ENCODE assay signal across 25 cellular contexts in genomic region chr6:64580346-64580745, GRCh38.
DNase-seq lines count a peak whose midpoint lies in the region; FAIRE-seq and TF ChIP-seq lines count a peak whose summit lies in the region.
"Had no signal": no experiment of that assay in that cellular context is flagged by ENCODE, and none has a peak within 500 bp of the region (broad histone marks: within the 10 kb centered on the region; RNA-seq: fewer than 3 reads in every experiment).

No MANE protein-coding gene starts in this region.

- H3K36me3 ChIP-seq in MM.1S (replicated peaks; ENCODE audit: insufficient read depth, low read length) = no peaks in the 10 kb centered on the region
- H3K36me3 ChIP-seq: neural progenitor cell, prostate gland, tibial artery, WERI-Rb-1 had no signal

- no peak overlapping the region for H3K4me2 ChIP-seq in MM.1S (ENCODE audit: low read depth, low read length)
- H3K4me2 ChIP-seq: neural progenitor cell, PC-9 had no signal

- no peaks in the 10 kb centered on the region for H3K79me2 ChIP-seq in MM.1S (ENCODE audit: low read length)

- H3K9me3 ChIP-seq in MM.1S (replicated peaks; ENCODE audit: insufficient read depth, low read length) = no peaks in the 10 kb centered on the region
- H3K9me3 ChIP-seq: prostate gland, tibial artery had no signal

- H3K27ac Mint-ChIP-seq in HFFc6 = no peak overlapping the region
- H3K27ac Mint-ChIP-seq: neural progenitor cell had no signal

- no peaks in the 10 kb centered on the region for H3K27me3 ChIP-seq in MM.1S (replicated peaks; ENCODE audit: insufficient read depth, low read length)
- H3K27me3 ChIP-seq: dorsolateral prefrontal cortex, neural progenitor cell, tibial artery had no signal

- in situ Hi-C loops in astrocyte of the spinal cord (cut with HindIII; ENCODE audit: low sequenced_read_pairs) = no loop called here

- DNase-seq in LoVo (ENCODE audit: low spot score) (peak; percentile 17), astrocyte of the spinal cord (ENCODE audit: low read depth, low spot score) (peak; percentile 1), glomerular visceral epithelial cell (ENCODE audit: extremely low spot score) (peak; percentile 38), urothelium cell line (ENCODE audit: low spot score) (peak; percentile 4), HFFc6 (no peak), MM.1S (no peak), D721Med (ENCODE audit: insufficient read length, low spot score) (no peak)
- DNase-seq: activated CD4-positive, alpha-beta T cell treated with anti-CD3 and anti-CD28 coated beads, Interleukin-2, amount 50 U/mL, for 4 hours; activated effector memory CD4-positive, alpha-beta T cell treated with Interleukin-2 at 50 U/mL for 16 hours; AML-193; caudate nucleus; dorsolateral prefrontal cortex; glutamatergic neuron; KG1; left ventricle myocardium superior; NCI-H187 treated with DMSO at 0.1 percent for 48 hours; NCI-H345; PC-9; stimulated activated CD4-positive, alpha-beta T cell treated with anti-CD3 and anti-CD28 coated beads, Interleukin-4, amount 100 ng/mL, for 1 hour; stimulated activated naive CD8-positive, alpha-beta T cell treated with anti-CD3 and anti-CD28 coated beads, Interleukin-15, Interleukin-2, amounts not matched to agents 100 U/mL and 50 U/mL, for 24 hours; T-helper 2 cell; tibial artery; WERI-Rb-1 had no signal

- no peaks in the 10 kb centered on the region for H3K4me1 ChIP-seq in MM.1S (ENCODE audit: low read length)
- H3K4me1 ChIP-seq: neural progenitor cell, prostate gland, tibial artery had no signal

- H2AFZ ChIP-seq in MM.1S (ENCODE audit: low read length) = no peak overlapping the region
- H2AFZ ChIP-seq: neural progenitor cell, PC-9 had no signal

- H3K4me3 Mint-ChIP-seq in HFFc6 = no peak overlapping the region
- H3K4me3 Mint-ChIP-seq: neural progenitor cell had no signal

- H4K20me1 ChIP-seq in MM.1S (ENCODE audit: insufficient read depth, low read length) = no peaks in the 10 kb centered on the region

- TF ChIP-seq CTCF in astrocyte of the spinal cord (IDR thresholded peaks at IDR 0.05; ENCODE audit: low read depth, low read length) (no peak), HFFc6 (IDR thresholded peaks at IDR 0.05) (no peak), MM.1S (IDR thresholded peaks at IDR 0.05; ENCODE audit: low read length) (no peak), D721Med (IDR thresholded peaks at IDR 0.05; ENCODE audit: insufficient read depth, missing control alignments) (no peak)

- peaks cover 25% of the 10 kb centered on the region; the same call in 1 of the 2 replicates for H3K9me3 Mint-ChIP-seq in HFFc6
- H3K9me3 Mint-ChIP-seq: neural progenitor cell had no signal

- no peaks in the 10 kb centered on the region for H3K9me2 ChIP-seq in MM.1S (replicated peaks; ENCODE audit: insufficient read depth, low read length)

- no peak overlapping the region for H3K27ac ChIP-seq in MM.1S (ENCODE audit: low read length)
- H3K27ac ChIP-seq: dorsolateral prefrontal cortex, neural progenitor cell, PC-9, prostate gland, tibial artery, WERI-Rb-1 had no signal

- H3K4me3 ChIP-seq in astrocyte of the spinal cord (ENCODE audit: low read depth, low read length) (no peak overlapping the region), MM.1S (ENCODE audit: low read length) (no peak overlapping the region)
- H3K4me3 ChIP-seq: dorsolateral prefrontal cortex, neural progenitor cell, PC-9, prostate gland, tibial artery had no signal

- FAIRE-seq in urothelium cell line (lab: Jason Lieb, UNC) = no peak
- no peak for FAIRE-seq in D721Med (lab: Jason Lieb, UNC)

- H3K9ac ChIP-seq in MM.1S (ENCODE audit: low read length) = no peak overlapping the region
- H3K9ac ChIP-seq: neural progenitor cell had no signal

- no peaks in the 10 kb centered on the region for H3K4me1 Mint-ChIP-seq in HFFc6 (ENCODE audit: low read depth)
- H3K4me1 Mint-ChIP-seq: neural progenitor cell had no signal

- no peaks in the 10 kb centered on the region for H3K36me3 Mint-ChIP-seq in HFFc6 (ENCODE audit: low read depth)
- H3K36me3 Mint-ChIP-seq: neural progenitor cell had no signal

- H3F3A ChIP-seq in MM.1S (ENCODE audit: insufficient read depth, low read length) = no peaks in the 10 kb centered on the region

- H3K27me3 Mint-ChIP-seq in HFFc6 (ENCODE audit: insufficient read depth) = no peaks in the 10 kb centered on the region; the same call in 1 of the 2 replicates

Comparison
In these comparisons a context has a peak if more than half of its experiments do, and no peak if none do; other contexts are left out.
1. DNase-seq: peak in LoVo (single experiment), astrocyte of the spinal cord (single experiment), glomerular visceral epithelial cell (single experiment) and urothelium cell line (single experiment); none in HFFc6 (single experiment), MM.1S (single experiment) and D721Med (single experiment).